In the genomic region with DNA sequence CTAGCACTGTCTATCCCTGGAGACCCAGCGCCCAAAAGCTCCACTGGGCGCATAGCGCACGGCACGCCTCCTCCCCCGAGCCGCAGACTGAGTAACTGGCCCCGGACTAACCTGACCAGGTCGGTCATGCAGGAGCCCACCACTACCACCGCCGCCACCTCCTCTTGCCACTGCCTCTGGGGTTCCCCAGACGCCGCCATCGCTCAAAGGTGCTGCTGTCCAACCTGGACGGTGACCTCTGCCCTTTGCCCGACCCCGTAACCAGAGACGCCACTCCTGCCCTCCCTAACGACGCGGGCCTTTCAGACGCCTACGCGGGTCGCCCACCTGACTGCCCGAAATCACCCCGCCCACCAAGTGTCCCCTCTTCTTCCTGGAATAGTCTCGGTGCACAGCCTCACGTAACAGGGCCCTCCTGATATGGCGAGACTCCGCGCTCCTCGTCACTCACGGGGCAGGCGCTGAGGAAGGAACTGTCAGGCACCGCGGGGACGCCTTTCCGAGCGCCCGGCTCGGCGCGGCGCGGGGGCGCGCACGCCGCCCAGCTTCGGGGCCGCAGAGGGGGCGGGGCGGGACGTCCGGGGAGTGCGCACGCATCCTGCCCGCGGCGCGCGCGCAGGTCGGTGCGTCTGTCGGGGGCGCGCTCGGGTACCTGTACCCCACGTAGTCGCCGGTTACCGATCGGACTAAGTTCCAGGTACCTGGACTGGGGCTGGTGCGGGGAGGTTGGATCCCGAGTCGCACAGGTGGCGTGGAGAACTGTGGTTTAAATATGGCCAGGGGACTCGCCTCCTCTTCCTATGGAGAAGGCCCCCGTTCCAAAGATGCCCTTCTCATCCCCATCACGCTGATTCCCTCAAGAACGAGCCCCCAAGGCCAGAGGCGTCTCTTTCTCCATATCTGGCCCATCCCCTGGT, we compare ENCODE assay signal across 1 cellular context.
TF ChIP-seq lines count a peak whose summit lies in the region.

Gene BABAM2 (plus strand): TSS at position 584 of the 917 bp plus-strand sequence. CDS start 3,828 bp downstream, outside the sequence.
Gene RBKS (minus strand): TSS at position 242 of the 917 bp plus-strand sequence. CDS start 42 bp downstream, at position 200.

TF ChIP-seq in GM23338, 12 proteins besides CTCF, POLR2A, EP300 and RAD21 (continued from another document):
- TF ChIP-seq JUNB (IDR thresholded peaks at IDR 0.05; ENCODE audit: unreplicated experiment) (no peak), STAT1 (IDR thresholded peaks at IDR 0.05; ENCODE audit: unreplicated experiment) (no peak), EZH2phosphoT487 (IDR thresholded peaks at IDR 0.05; ENCODE audit: unreplicated experiment) (no peak), ZNF114 (CRISPR knock-in tag; IDR thresholded peaks at IDR 0.05) (no peak), ZNF462 (CRISPR knock-in tag; IDR thresholded peaks at IDR 0.05) (no peak), ZNF331 (CRISPR knock-in tag; IDR thresholded peaks at IDR 0.05; ENCODE audit: low read depth) (no peak), CREB1 (CRISPR knock-in tag; IDR thresholded peaks at IDR 0.05; ENCODE audit: low read depth) (peak; percentile 54; the same call in 1 of the 2 replicates), NANOG (IDR thresholded peaks at IDR 0.05; ENCODE audit: borderline replicate concordance) (no peak), POLR2AphosphoS5 (IDR thresholded peaks at IDR 0.05; ENCODE audit: low read depth) (peak; percentile 87)
- TF ChIP-seq, protein P1, sequence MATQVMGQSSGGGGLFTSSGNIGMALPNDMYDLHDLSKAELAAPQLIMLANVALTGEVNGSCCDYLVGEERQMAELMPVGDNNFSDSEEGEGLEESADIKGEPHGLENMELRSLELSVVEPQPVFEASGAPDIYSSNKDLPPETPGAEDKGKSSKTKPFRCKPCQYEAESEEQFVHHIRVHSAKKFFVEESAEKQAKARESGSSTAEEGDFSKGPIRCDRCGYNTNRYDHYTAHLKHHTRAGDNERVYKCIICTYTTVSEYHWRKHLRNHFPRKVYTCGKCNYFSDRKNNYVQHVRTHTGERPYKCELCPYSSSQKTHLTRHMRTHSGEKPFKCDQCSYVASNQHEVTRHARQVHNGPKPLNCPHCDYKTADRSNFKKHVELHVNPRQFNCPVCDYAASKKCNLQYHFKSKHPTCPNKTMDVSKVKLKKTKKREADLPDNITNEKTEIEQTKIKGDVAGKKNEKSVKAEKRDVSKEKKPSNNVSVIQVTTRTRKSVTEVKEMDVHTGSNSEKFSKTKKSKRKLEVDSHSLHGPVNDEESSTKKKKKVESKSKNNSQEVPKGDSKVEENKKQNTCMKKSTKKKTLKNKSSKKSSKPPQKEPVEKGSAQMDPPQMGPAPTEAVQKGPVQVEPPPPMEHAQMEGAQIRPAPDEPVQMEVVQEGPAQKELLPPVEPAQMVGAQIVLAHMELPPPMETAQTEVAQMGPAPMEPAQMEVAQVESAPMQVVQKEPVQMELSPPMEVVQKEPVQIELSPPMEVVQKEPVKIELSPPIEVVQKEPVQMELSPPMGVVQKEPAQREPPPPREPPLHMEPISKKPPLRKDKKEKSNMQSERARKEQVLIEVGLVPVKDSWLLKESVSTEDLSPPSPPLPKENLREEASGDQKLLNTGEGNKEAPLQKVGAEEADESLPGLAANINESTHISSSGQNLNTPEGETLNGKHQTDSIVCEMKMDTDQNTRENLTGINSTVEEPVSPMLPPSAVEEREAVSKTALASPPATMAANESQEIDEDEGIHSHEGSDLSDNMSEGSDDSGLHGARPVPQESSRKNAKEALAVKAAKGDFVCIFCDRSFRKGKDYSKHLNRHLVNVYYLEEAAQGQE (IDR thresholded peaks at IDR 0.05; ENCODE audit: unreplicated experiment): peak; percentile 16
TF ChIP-seq in GM23338: peak in this region for 3.
